In the genomic region with DNA sequence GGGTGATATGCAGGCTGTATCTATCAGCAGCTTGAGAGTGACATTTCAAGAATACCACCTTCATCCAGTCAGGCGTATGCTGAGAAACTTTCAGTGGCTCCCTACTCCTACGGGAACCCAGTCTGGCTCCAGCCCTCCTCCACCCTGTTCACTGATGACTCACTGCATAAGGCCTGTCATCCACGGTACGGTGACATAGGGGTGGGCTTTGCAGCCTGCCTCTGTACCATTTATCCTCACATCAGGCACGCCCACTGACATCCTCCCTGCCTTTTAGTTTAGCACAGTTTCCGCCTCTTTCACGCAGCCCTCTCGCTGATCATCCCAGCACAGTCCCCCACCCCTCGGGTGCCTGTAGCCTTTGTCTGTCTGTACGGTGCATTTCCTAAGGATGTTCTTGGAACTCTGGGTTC, we compare ENCODE assay signal across 10 cellular contexts. TPM values are rescaled to one million over a fixed set of nuclear protein-coding genes. Genes with fewer than 3 reads are reported as not detected.
DNase-seq lines count a peak whose midpoint lies in the region; ATAC-seq lines count a peak whose summit lies in the region.
"Had no signal": no experiment of that assay in that cellular context is flagged by ENCODE, and none has a peak within 500 bp of the region (broad histone marks: within the 10 kb centered on the region; RNA-seq: fewer than 3 reads in every experiment).

No MANE protein-coding gene starts in this region.

- peaks cover 20 to 73% (median 42%) of the 10 kb centered on the region in 4 donors for H3K4me1 Mint-ChIP-seq in naive thymus-derived CD8-positive, alpha-beta T cell

- H3K36me3 ChIP-seq in thymus (ENCODE audit: control insufficient read depth, insufficient read depth), result peaks cover 40% of the 10 kb centered on the region

- ATAC-seq in activated naive CD4-positive, alpha-beta T cell treated with anti-CD3 and anti-CD28 coated beads, Interleukin-2, amount 50 U/mL, for 72 hours, result peak; percentile 95 to 99
- peak; percentile 99 for ATAC-seq in naive thymus-derived CD8-positive, alpha-beta T cell
- ATAC-seq in GM21423 (IDR thresholded peaks at IDR 0.05; ENCODE audit: unreplicated experiment), result no peak
- ATAC-seq: body of pancreas had no signal

- peak overlapping the region; percentile 39 to 73 for H3K27ac Mint-ChIP-seq in activated naive CD4-positive, alpha-beta T cell treated with anti-CD3 and anti-CD28 coated beads, Interleukin-2, amount 50 U/mL, for 72 hours
- H3K27ac Mint-ChIP-seq in naive thymus-derived CD8-positive, alpha-beta T cell, result peak overlapping the region; percentile 77 to 95 (median 90)

- H3K4me3 ChIP-seq in thymus (ENCODE audit: low read length), result no peak overlapping the region
- H3K4me3 ChIP-seq: body of pancreas had no signal

- no peaks in the 10 kb centered on the region for H3K27me3 ChIP-seq in thymus (ENCODE audit: control insufficient read depth, insufficient read depth)
- H3K27me3 ChIP-seq: body of pancreas had no signal

- POLR2A ChIA-PET in naive thymus-derived CD8-positive, alpha-beta T cell (lab: Charles Lee), result interaction anchor here (1.2 to 16.6 kb wide), 3 partner anchors 11 to 26 kb away, joined by 3 to 425 read pairs (median 21); partner anchors contain the start of gene PXYLP1

- no peaks in the 10 kb centered on the region for H3K9me3 ChIP-seq in thymus (ENCODE audit: control insufficient read depth)
- H3K9me3 ChIP-seq: body of pancreas had no signal

- no peaks in the 10 kb centered on the region for H3K27me3 Mint-ChIP-seq in naive thymus-derived CD8-positive, alpha-beta T cell

- H3K4me1 ChIP-seq in thymus (ENCODE audit: control insufficient read depth, insufficient read depth, low read length), result peaks cover 38% of the 10 kb centered on the region

- H3K36me3 Mint-ChIP-seq in activated naive CD4-positive, alpha-beta T cell treated with anti-CD3 and anti-CD28 coated beads, Interleukin-2, amount 50 U/mL, for 72 hours, result peaks cover 0 to 21% of the 10 kb centered on the region in 2 donors
- H3K36me3 Mint-ChIP-seq in naive thymus-derived CD8-positive, alpha-beta T cell, result peaks cover 0 to 6% (median 0%) of the 10 kb centered on the region in 3 donors

- DNase-seq in NCI-H2107 treated with DMSO at 0.1 percent for 48 hours (lab: John Stamatoyannopoulos, UW; ENCODE audit: unreplicated experiment) (peak; percentile 30), NCI-H2107 (lab: John Stamatoyannopoulos, UW) (no peak), NCI-H1930 (lab: John Stamatoyannopoulos, UW) (no peak), iPS-NIHi11 (ENCODE audit: low spot score) (no peak)
- DNase-seq in activated naive CD4-positive, alpha-beta T cell treated with anti-CD3 and anti-CD28 coated beads, Interleukin-2, amount 50 U/mL, for 72 hours (ENCODE audit: low spot score in 2 of 2), result peak in 1 of 2 donors; percentile 57
- peak; percentile 47 to 90 (median 74) for DNase-seq in naive thymus-derived CD8-positive, alpha-beta T cell
- DNase-seq: body of pancreas had no signal

- 67% methylated on average over 10 of the region's 10 CpGs for WGBS in thymus

- no peaks in the 10 kb centered on the region for H3K9me3 Mint-ChIP-seq in activated naive CD4-positive, alpha-beta T cell treated with anti-CD3 and anti-CD28 coated beads, Interleukin-2, amount 50 U/mL, for 72 hours
- no peaks in the 10 kb centered on the region for H3K9me3 Mint-ChIP-seq in naive thymus-derived CD8-positive, alpha-beta T cell

- H3K27ac ChIP-seq in thymus (ENCODE audit: low read depth), result peak overlapping the region; percentile 77
- H3K27ac ChIP-seq: 22Rv1, body of pancreas had no signal

- peak overlapping the region; percentile 59 to 83 (median 75) for H3K4me3 Mint-ChIP-seq in naive thymus-derived CD8-positive, alpha-beta T cell

RNA-seq across cellular contexts. Expression of gene PXYLP1, which starts 11.7 kb away (rescaled TPM):
- 10 to 100 TPM in 1 of 2 donors, 1 to 10 TPM in 1; 9.7 to 17.5 TPM for total RNA-seq in activated naive CD4-positive, alpha-beta T cell treated with anti-CD3 and anti-CD28 coated beads, Interleukin-2, amount 50 U/mL, for 72 hours
- total RNA-seq in naive thymus-derived CD8-positive, alpha-beta T cell, result 10 to 100 TPM; 34.4 to 36.9 TPM
- polyA plus RNA-seq in naive thymus-derived CD8-positive, alpha-beta T cell, result 10 to 100 TPM in 2 of 3 donors, 1 to 10 TPM in 1; 9.9 to 18.3 (median 16.9) TPM
- 41.5 TPM for polyA plus RNA-seq in thymus

Comparison
In these comparisons a context has a peak if more than half of its experiments do, and no peak if none do; other contexts are left out.
1. DNase-seq: peak in NCI-H2107 treated with DMSO at 0.1 percent for 48 hours (single experiment) and naive thymus-derived CD8-positive, alpha-beta T cell (10 of 10); none in NCI-H2107 (single experiment), NCI-H1930 (0 of 2) and iPS-NIHi11 (single experiment).